Comparison of ENCODE assay signal across 20 cellular contexts in the genomic region with DNA sequence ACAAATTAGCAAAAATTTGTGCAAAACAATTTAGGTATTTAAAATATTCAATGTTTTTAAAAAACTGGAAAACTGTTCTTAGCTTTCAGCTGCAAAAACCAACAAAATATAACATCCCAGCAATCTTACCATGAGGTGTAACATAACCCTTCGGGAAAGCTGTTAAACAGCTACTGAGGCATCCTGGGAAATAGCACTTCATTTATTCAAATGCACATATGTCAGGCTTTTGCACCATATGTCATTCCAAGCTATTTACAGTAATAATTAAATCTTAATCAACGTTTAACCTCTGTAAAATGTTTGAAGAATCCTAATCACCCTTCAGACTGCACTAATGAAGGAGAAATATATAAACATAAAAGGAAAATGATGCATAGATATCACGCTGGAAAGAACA. TPM values are rescaled to one million over a fixed set of nuclear protein-coding genes. Genes with fewer than 3 reads are reported as not detected.
DNase-seq lines count a peak whose midpoint lies in the region; ATAC-seq and TF ChIP-seq lines count a peak whose summit lies in the region.
"Had no signal": no experiment of that assay in that cellular context is flagged by ENCODE, and none has a peak within 500 bp of the region (broad histone marks: within the 10 kb centered on the region; RNA-seq: fewer than 3 reads in every experiment).

No MANE protein-coding gene starts in this region.

- WGBS in heart right ventricle, 2 donors: 93 to 95% methylated on average over 3 of the region's 3 CpGs

- H3K27ac ChIP-seq in heart right ventricle: no peak overlapping the region
- H3K27ac ChIP-seq: 22Rv1, A549, C4-2B had no signal

- H3K36me3 ChIP-seq in heart right ventricle: peaks cover 0 to 21% (median 0%) of the 10 kb centered on the region in 9 donors

- no peaks in the 10 kb centered on the region for H3K27me3 ChIP-seq in heart right ventricle

- TF ChIP-seq CTCF in heart right ventricle (IDR thresholded peaks at IDR 0.05): no peak

- H3K4me3 ChIP-seq in heart right ventricle: no peak overlapping the region
- H3K4me3 ChIP-seq: A549, GM12878 had no signal

- no peaks in the 10 kb centered on the region for H3K9me3 ChIP-seq in heart right ventricle
- H3K9me3 ChIP-seq: A549 had no signal

- ATAC-seq in left colon (no peak), heart right ventricle (no peak)
- ATAC-seq: A549, GM12878 had no signal

- DNase-seq in NCI-H82 (lab: John Stamatoyannopoulos, UW): peak; percentile 58
- DNase-seq in NCI-H82 treated with DMSO at 0.1 percent for 48 hours (lab: John Stamatoyannopoulos, UW; ENCODE audit: unreplicated experiment): no peak
- DNase-seq in NCI-H524 (lab: John Stamatoyannopoulos, UW): peak; percentile 55 to 91
- DNase-seq in inferior parietal cortex (ENCODE audit: extremely low spot score): peak; percentile 53
- DNase-seq in hippocampal formation (lab: John Stamatoyannopoulos, UW): no peak
- DNase-seq in left colon: no peak
- DNase-seq in heart right ventricle: no peak
- DNase-seq: AML-193, DMS53, DND-41, EL, H9, IMR-90 had no signal

- intact Hi-C loops in left colon (cut with DNase I, micrococcal nuclease) (no loop called here), heart right ventricle (cut with DNase I) (no loop called here)

- no peaks in the 10 kb centered on the region for H3K4me1 ChIP-seq in heart right ventricle
- H3K4me1 ChIP-seq: A549 had no signal

RNA-seq across cellular contexts. Expression of a gene that starts 30.6 kb away (rescaled TPM):
- 1 to 10 TPM; 1.5 to 2.2 TPM for total RNA-seq in left colon
- not detected for total RNA-seq in heart right ventricle
- under 1 TPM; 0.01 to 0.07 TPM for polyA plus RNA-seq in heart right ventricle
- total RNA-seq: CD4-positive, alpha-beta memory T cell; G401; IMR-90 had no signal
- polyA plus RNA-seq: BJ; CD4-positive, alpha-beta memory T cell; IMR-90 had no signal

Comparison
In these comparisons a context has a peak if more than half of its experiments do, and no peak if none do; other contexts are left out.
1. DNase-seq: peak in NCI-H82 (single experiment), NCI-H524 (2 of 2) and inferior parietal cortex (single experiment); none in NCI-H82 treated with DMSO at 0.1 percent for 48 hours (single experiment), hippocampal formation (0 of 2), left colon (0 of 2) and heart right ventricle (0 of 2).